7 cellular contexts compared by ENCODE assay signal in the genomic region with DNA sequence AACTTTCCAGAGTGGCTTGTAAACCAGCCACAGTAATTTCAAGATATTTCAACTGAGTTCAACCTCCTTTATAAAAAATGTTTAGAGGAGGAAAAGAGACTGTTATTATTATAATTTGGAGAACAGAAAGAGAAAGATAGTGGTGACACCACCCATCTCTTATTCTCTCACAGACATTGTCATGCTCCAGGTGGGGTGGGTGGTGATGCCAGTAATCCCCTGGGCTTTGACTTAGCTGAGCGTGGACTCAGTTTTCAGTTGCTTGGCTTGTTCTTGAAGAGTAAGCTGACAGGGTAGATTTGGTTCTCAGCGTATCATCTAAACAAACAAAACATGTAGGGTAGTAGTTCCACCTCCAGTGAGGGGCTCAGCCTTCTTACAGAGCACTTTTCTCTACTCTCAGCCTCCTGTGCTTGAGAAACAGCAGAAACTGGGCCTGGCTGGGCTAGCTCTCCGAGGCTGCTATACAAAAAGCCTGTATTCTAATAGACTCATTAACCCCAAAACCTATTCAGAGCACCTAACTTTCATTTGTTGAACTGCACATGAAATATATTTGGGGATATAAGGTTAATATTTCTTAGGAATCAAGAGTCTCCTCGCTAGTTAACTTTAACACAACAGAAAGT. TPM values are rescaled to one million over a fixed set of nuclear protein-coding genes. Genes with fewer than 3 reads are reported as not detected.
DNase-seq lines count a peak whose midpoint lies in the region; ATAC-seq and TF ChIP-seq lines count a peak whose summit lies in the region.
"Not testable (repeated sequence)": the region's sequence is repeated elsewhere in the genome, so short reads cannot be mapped to it uniquely, and the experiment has no call there.

No MANE protein-coding gene starts in this region.

- H3K79me2 ChIP-seq in KMS-11 (ENCODE audit: insufficient read depth, low read depth) = not testable (repeated sequence)

- H3K27ac ChIP-seq in KMS-11 = 0 out of 2 replicates have a peak overlapping the region, but pooled peaks have one; percentile 32

- not testable (repeated sequence) for H4K20me1 ChIP-seq in KMS-11 (ENCODE audit: insufficient read depth)

- not testable (repeated sequence) for H3K9ac ChIP-seq in KMS-11

- ATAC-seq in GM18517 (IDR thresholded peaks at IDR 0.05; ENCODE audit: unreplicated experiment) = peak; percentile 56
- ATAC-seq in GM21529 (IDR thresholded peaks at IDR 0.05; ENCODE audit: unreplicated experiment) = peak; percentile 53
- ATAC-seq in activated CD4-positive, CD25-positive, alpha-beta regulatory T cell treated with anti-CD3 and anti-CD28 coated beads, Interleukin-2, amount 50 U/mL, for 24 hours = peak; percentile 55 to 65
- ATAC-seq in memory B cell (ENCODE audit: low read depth) = peak; percentile 100
- ATAC-seq in stimulated activated naive CD8-positive, alpha-beta T cell treated with anti-CD3 and anti-CD28 coated beads, Interleukin-15, amount 100 ng/mL, for 72 hours = peak; percentile 50

- not testable (repeated sequence) for H3K9me3 Mint-ChIP-seq in memory B cell; stimulated activated naive CD8-positive, alpha-beta T cell treated with anti-CD3 and anti-CD28 coated beads, Interleukin-15, amount 100 ng/mL, for 72 hours

- H3K4me3 Mint-ChIP-seq in memory B cell; stimulated activated naive CD8-positive, alpha-beta T cell treated with anti-CD3 and anti-CD28 coated beads, Interleukin-15, amount 100 ng/mL, for 72 hours: not testable (repeated sequence)

- H3K27me3 Mint-ChIP-seq in memory B cell; stimulated activated naive CD8-positive, alpha-beta T cell treated with anti-CD3 and anti-CD28 coated beads, Interleukin-15, amount 100 ng/mL, for 72 hours: not testable (repeated sequence)

- not testable (repeated sequence) for H3K27me3 ChIP-seq in KMS-11 (ENCODE audit: insufficient read depth, low read depth)

- H3K36me3 Mint-ChIP-seq in memory B cell = not testable (repeated sequence)

- H3K27ac Mint-ChIP-seq in memory B cell; stimulated activated naive CD8-positive, alpha-beta T cell treated with anti-CD3 and anti-CD28 coated beads, Interleukin-15, amount 100 ng/mL, for 72 hours: not testable (repeated sequence)

- TF ChIP-seq CTCF in KMS-11 (conservative IDR thresholded peaks at IDR 0.05; ENCODE audit: low read depth, low read length) = not testable (repeated sequence)

- not testable (repeated sequence) for H3K4me1 Mint-ChIP-seq in memory B cell; stimulated activated naive CD8-positive, alpha-beta T cell treated with anti-CD3 and anti-CD28 coated beads, Interleukin-15, amount 100 ng/mL, for 72 hours

- not testable (repeated sequence) for H3K4me1 ChIP-seq in KMS-11 (ENCODE audit: low read depth, poor library complexity, severe bottlenecking)

- H3K4me3 ChIP-seq in KMS-11 (IDR thresholded peaks at IDR 0.05; ENCODE audit: insufficient read depth, low read depth, low read length) = not testable (repeated sequence)

- not testable (repeated sequence) for H3K36me3 ChIP-seq in KMS-11 (ENCODE audit: insufficient read depth)

- not testable (repeated sequence) for H3K4me2 ChIP-seq in KMS-11

- not testable (repeated sequence) for H2AFZ ChIP-seq in KMS-11 (ENCODE audit: low read depth)

- not testable (repeated sequence) for DNase-seq in memory B cell (ENCODE audit: low spot score in 2 of 2); stimulated activated naive CD8-positive, alpha-beta T cell treated with anti-CD3 and anti-CD28 coated beads, Interleukin-15, amount 100 ng/mL, for 72 hours
- peak; percentile 28 for DNase-seq in posterior vena cava (ENCODE audit: low spot score)

- intact Hi-C loops in posterior vena cava (cut with DNase I) = not testable (repeated sequence)

RNA-seq across cellular contexts. Expression of gene NOTCH2NLA, which starts 25.9 kb away (rescaled TPM):
- total RNA-seq in posterior vena cava = 10 to 100 TPM; 33.7 to 38.4 TPM

Comparison
In these comparisons a context has a peak if more than half of its experiments do, and no peak if none do; other contexts are left out.
1. ATAC-seq: peak in every context shown above with its lines; median percentile 100 in memory B cell; 60 in activated CD4-positive, CD25-positive, alpha-beta regulatory T cell treated with anti-CD3 and anti-CD28 coated beads, Interleukin-2, amount 50 U/mL, for 24 hours; 56 in GM18517; 53 in GM21529; 50 in stimulated activated naive CD8-positive, alpha-beta T cell treated with anti-CD3 and anti-CD28 coated beads, Interleukin-15, amount 100 ng/mL, for 72 hours.